20 cellular contexts compared by ENCODE assay signal in the genomic region with DNA sequence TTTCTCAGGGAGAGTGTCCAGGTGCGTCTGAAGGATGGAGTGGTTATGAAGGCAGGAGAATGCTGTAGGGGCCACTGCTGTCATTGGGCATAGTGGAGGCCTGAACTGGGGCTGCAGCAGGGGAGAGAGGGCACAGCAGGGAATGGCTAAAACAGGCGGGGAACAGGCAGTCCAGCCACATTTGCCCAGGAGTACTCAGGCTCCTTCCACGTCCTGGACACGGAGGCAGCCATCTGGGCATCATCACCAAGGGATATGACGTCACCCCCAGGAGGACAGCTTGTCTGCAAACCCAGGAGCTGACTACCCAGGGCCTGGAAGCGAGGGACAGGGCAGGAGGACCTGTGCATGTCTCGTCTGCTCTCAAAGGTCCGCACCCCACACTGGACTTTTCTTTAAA. TPM values are rescaled to one million over a fixed set of nuclear protein-coding genes. Genes with fewer than 3 reads are reported as not detected.
DNase-seq lines count a peak whose midpoint lies in the region; ATAC-seq, FAIRE-seq and TF ChIP-seq lines count a peak whose summit lies in the region.
"Had no signal": no experiment of that assay in that cellular context is flagged by ENCODE, and none has a peak within 500 bp of the region (broad histone marks: within the 10 kb centered on the region; RNA-seq: fewer than 3 reads in every experiment).

No MANE protein-coding gene starts in this region.

- BruUV-seq in endothelial cell of umbilical vein (replicated peaks; lab: Mats Ljungman, UMichigan): no TSS peak

- H3K9me3 ChIP-seq in HEK293 (ENCODE audit: control insufficient read depth, insufficient read depth, low read depth, low read length): no peaks in the 10 kb centered on the region; the same call in none of the 2 replicates
- no peaks in the 10 kb centered on the region for H3K9me3 ChIP-seq in endothelial cell of umbilical vein (replicated peaks; ENCODE audit: control insufficient read depth, insufficient read depth, low read length)
- H3K9me3 ChIP-seq in endodermal cell (ENCODE audit: control insufficient read depth, low read length): peaks cover under 1% of the 10 kb centered on the region
- H3K9me3 ChIP-seq: SJSA1 had no signal

- no peaks in the 10 kb centered on the region for H3K36me3 ChIP-seq in HEK293 (ENCODE audit: control insufficient read depth in 2 of 2, insufficient read depth in 1 of 2, low read length in 2 of 2)
- no peaks in the 10 kb centered on the region for H3K36me3 ChIP-seq in endothelial cell of umbilical vein (ENCODE audit: control insufficient read depth in 2 of 2, extremely low read depth in 1 of 2, insufficient read depth in 2 of 2, low read length in 2 of 2)
- no peaks in the 10 kb centered on the region for H3K36me3 ChIP-seq in endodermal cell (ENCODE audit: control insufficient read depth, insufficient read depth, low read length)
- H3K36me3 ChIP-seq: SJSA1 had no signal

- CTCF ChIA-PET in HEK293 (lab: Yijun Ruan, JAX) (no interaction called here), endothelial cell of umbilical vein (lab: Charles Lee) (no interaction called here)

- DNase-seq in CD14-positive monocyte (ENCODE audit: low spot score): peak; percentile 26
- no peak for DNase-seq in endothelial cell of umbilical vein (ENCODE audit: low read depth, low spot score)
- DNase-seq in sciatic nerve (ENCODE audit: low spot score): peak; percentile 4
- DNase-seq in activated naive CD8-positive, alpha-beta T cell treated with anti-CD3 and anti-CD28 coated beads, Interleukin-2, amount 50 U/mL, for 24 hours: no peak
- DNase-seq in endodermal cell: no peak
- no peak for DNase-seq in NOMO-1 (lab: John Stamatoyannopoulos, UW; ENCODE audit: unreplicated experiment in 2 of 2)
- DNase-seq: CD4-positive, alpha-beta memory T cell; DND-41; GF-D8; GOT3; Kasumi-1; NCI-H1417; NCI-H1930; NCI-H2171 treated with DMSO at 0.1 percent for 48 hours; NCI-H510A; RPMI8226 had no signal

- H3K27me3 ChIP-seq in endothelial cell of umbilical vein (ENCODE audit: control insufficient read depth in 2 of 2, insufficient read depth in 2 of 2, low read length in 2 of 2) (no peaks in the 10 kb centered on the region), endodermal cell (ENCODE audit: control insufficient read depth, insufficient read depth, low read length, poor library complexity, severe bottlenecking) (no peaks in the 10 kb centered on the region)
- H3K27me3 ChIP-seq: SJSA1 had no signal

- TF ChIP-seq CTCF in CD14-positive monocyte (IDR thresholded peaks at IDR 0.05) (no peak), HEK293 (tag by site-specific recombination; IDR thresholded peaks at IDR 0.05) (no peak), endothelial cell of umbilical vein (IDR thresholded peaks at IDR 0.05; ENCODE audit: extremely low read depth in 1 of 2, insufficient read depth in 1 of 2, low read depth in 1 of 2, low read length in 2 of 2) (no peak), endodermal cell (conservative IDR thresholded peaks at IDR 0.05) (no peak)

- no peak for FAIRE-seq in endothelial cell of umbilical vein (lab: Jason Lieb, UNC)
- FAIRE-seq: D721Med had no signal

- intact Hi-C loops in CD14-positive monocyte (cut with micrococcal nuclease) (no loop called here), endothelial cell of umbilical vein (cut with micrococcal nuclease) (no loop called here), sciatic nerve (cut with DNase I) (no loop called here)

- no peak overlapping the region for H2AFZ ChIP-seq in endothelial cell of umbilical vein (ENCODE audit: low read depth, low read length)

- dilution Hi-C loops in endothelial cell of umbilical vein (cut with MboI; ENCODE audit: extremely low pct_ligation_motif_present, low sequenced_read_pairs): no loop called here

- H3K4me1 Mint-ChIP-seq in CD14-positive monocyte: no peaks in the 10 kb centered on the region
- H3K4me1 Mint-ChIP-seq in activated naive CD8-positive, alpha-beta T cell treated with anti-CD3 and anti-CD28 coated beads, Interleukin-2, amount 50 U/mL, for 24 hours: peaks cover 5% of the 10 kb centered on the region
- peaks cover 5% of the 10 kb centered on the region for H3K4me1 Mint-ChIP-seq in endodermal cell
- H3K4me1 Mint-ChIP-seq: CD4-positive, alpha-beta memory T cell had no signal

- H3K27me3 Mint-ChIP-seq in CD14-positive monocyte (ENCODE audit: low read depth in 3 of 3) (peaks cover 2 to 7% (median 3%) of the 10 kb centered on the region in 3 donors), endodermal cell (ENCODE audit: insufficient read depth) (no peaks in the 10 kb centered on the region)
- H3K27me3 Mint-ChIP-seq in activated naive CD8-positive, alpha-beta T cell treated with anti-CD3 and anti-CD28 coated beads, Interleukin-2, amount 50 U/mL, for 24 hours: peaks cover 20% of the 10 kb centered on the region

- WGBS in endodermal cell (ENCODE audit: insufficient coverage in 1 of 2, insufficient read length in 1 of 2), 2 experiments: 84 to 87% methylated on average over 8 of the region's 8 CpGs

- H3K27ac Mint-ChIP-seq in CD14-positive monocyte (no peak overlapping the region), endodermal cell (no peak overlapping the region)
- H3K27ac Mint-ChIP-seq in activated naive CD8-positive, alpha-beta T cell treated with anti-CD3 and anti-CD28 coated beads, Interleukin-2, amount 50 U/mL, for 24 hours: no peak overlapping the region
- H3K27ac Mint-ChIP-seq: CD4-positive, alpha-beta memory T cell had no signal

- H3K4me3 Mint-ChIP-seq in CD14-positive monocyte (no peak overlapping the region), endodermal cell (no peak overlapping the region)
- no peak overlapping the region for H3K4me3 Mint-ChIP-seq in activated naive CD8-positive, alpha-beta T cell treated with anti-CD3 and anti-CD28 coated beads, Interleukin-2, amount 50 U/mL, for 24 hours
- H3K4me3 Mint-ChIP-seq: CD4-positive, alpha-beta memory T cell had no signal

- no peaks in the 10 kb centered on the region for H3K79me2 ChIP-seq in endothelial cell of umbilical vein (ENCODE audit: control insufficient read depth, insufficient read depth, low read length)

- TF ChIP-seq POLR2A in endothelial cell of umbilical vein (IDR thresholded peaks at IDR 0.05; ENCODE audit: low read depth, low read length): no peak

- H3K9ac ChIP-seq in endothelial cell of umbilical vein (replicated peaks; ENCODE audit: extremely low read depth, insufficient read depth, low read length) (no peak overlapping the region), endodermal cell (ENCODE audit: extremely low read depth, low read length, poor library complexity, severe bottlenecking) (no peak overlapping the region)

- H3K9me1 ChIP-seq in endothelial cell of umbilical vein (replicated peaks; ENCODE audit: control insufficient read depth, extremely low read depth, insufficient read depth, low read length): no peaks in the 10 kb centered on the region

- no peaks in the 10 kb centered on the region for H3K36me3 Mint-ChIP-seq in CD14-positive monocyte
- H3K36me3 Mint-ChIP-seq in activated naive CD8-positive, alpha-beta T cell treated with anti-CD3 and anti-CD28 coated beads, Interleukin-2, amount 50 U/mL, for 24 hours (ENCODE audit: low read depth): no peaks in the 10 kb centered on the region
- H3K36me3 Mint-ChIP-seq in endodermal cell (ENCODE audit: low read depth): no peaks in the 10 kb centered on the region

- H3K4me1 ChIP-seq in HEK293 (ENCODE audit: control insufficient read depth, insufficient read depth, low read length) (no peaks in the 10 kb centered on the region), endothelial cell of umbilical vein (ENCODE audit: control insufficient read depth, extremely low read depth, insufficient read depth, low read length) (no peaks in the 10 kb centered on the region), endodermal cell (ENCODE audit: control insufficient read depth, insufficient read depth, low read length) (peaks cover 4% of the 10 kb centered on the region)
- H3K4me1 ChIP-seq: SJSA1 had no signal

- ATAC-seq in sciatic nerve: no peak
- ATAC-seq in activated naive CD8-positive, alpha-beta T cell treated with anti-CD3 and anti-CD28 coated beads, Interleukin-2, amount 50 U/mL, for 24 hours: no peak

- H3K27ac ChIP-seq in HEK293 (ENCODE audit: extremely low read depth, low read depth, low read length) (no peak overlapping the region), endothelial cell of umbilical vein (ENCODE audit: insufficient read depth, low read depth, low read length) (no peak overlapping the region), endodermal cell (ENCODE audit: low read depth, low read length) (no peak overlapping the region)
- H3K27ac ChIP-seq: SJSA1 had no signal

- H3K4me3 ChIP-seq in HEK293 (ENCODE audit: low read depth, low read length) (no peak overlapping the region), endothelial cell of umbilical vein (replicated peaks in 1 of 3; ENCODE audit: insufficient read depth in 1 of 3, low read depth in 1 of 3, low read length in 3 of 3) (no peak overlapping the region), endodermal cell (ENCODE audit: low read length) (no peak overlapping the region)
- H3K4me3 ChIP-seq: SJSA1 had no signal

- peaks cover 0 to 7% (median 3%) of the 10 kb centered on the region in 7 donors for H3K9me3 Mint-ChIP-seq in CD14-positive monocyte
- peaks cover 5% of the 10 kb centered on the region for H3K9me3 Mint-ChIP-seq in activated naive CD8-positive, alpha-beta T cell treated with anti-CD3 and anti-CD28 coated beads, Interleukin-2, amount 50 U/mL, for 24 hours
- peaks cover 4% of the 10 kb centered on the region for H3K9me3 Mint-ChIP-seq in endodermal cell

- no peak overlapping the region for H3K4me2 ChIP-seq in endothelial cell of umbilical vein (ENCODE audit: insufficient read depth, low read length)

- H4K20me1 ChIP-seq in endothelial cell of umbilical vein (replicated peaks; ENCODE audit: control insufficient read depth, extremely low read depth, insufficient read depth, low read length): no peaks in the 10 kb centered on the region

- POLR2A ChIA-PET in HEK293 (lab: Yijun Ruan, JAX): no interaction called here
- POLR2A ChIA-PET in endothelial cell of umbilical vein (lab: Charles Lee): no interaction called here

RNA-seq across cellular contexts. Expression of a gene that starts 22.2 kb away (rescaled TPM):
- polyA plus RNA-seq in CD14-positive monocyte (not detected), endothelial cell of umbilical vein (not detected in 2 replicates)
- total RNA-seq in endothelial cell of umbilical vein (not detected in 2 replicates), sciatic nerve (not detected), endodermal cell (under 1 TPM in 1 of 2 donors, not detected in 1; 0.18 TPM)
- not detected in 2 replicates for polyA plus RNA-seq in endothelial cell of umbilical vein (2011; cell fraction: cytosol; rRNA removed)
- polyA plus RNA-seq in endothelial cell of umbilical vein (2011; cell fraction: nucleus; rRNA removed): not detected in 2 replicates
- polyA plus RNA-seq in endothelial cell of umbilical vein (2012): not detected in 2 replicates
- polyA minus RNA-seq in endothelial cell of umbilical vein: not detected in 2 replicates
- not detected for polyA minus RNA-seq in endothelial cell of umbilical vein (2011; cell fraction: cytosol; rRNA and poly(A)+ RNA removed)
- polyA minus RNA-seq in endothelial cell of umbilical vein (2011; cell fraction: nucleus; rRNA and poly(A)+ RNA removed): not detected in 2 replicates
- 1.0 TPM for polyA plus RNA-seq in endodermal cell (2013, experiment 1 of 2)
- 1.5 TPM for polyA plus RNA-seq in endodermal cell (2013, experiment 2 of 2)
- total RNA-seq: CD4-positive, alpha-beta memory T cell; OCI-LY7; SJSA1 had no signal
- polyA plus RNA-seq: CD4-positive, alpha-beta memory T cell had no signal

RNA-seq across cellular contexts. Expression of a gene that starts 58.1 kb away (rescaled TPM):
- polyA plus RNA-seq in CD14-positive monocyte (100 to 1,000 TPM; 161 to 162 TPM), endothelial cell of umbilical vein (55.0 and 56.2 TPM in 2 replicates)
- total RNA-seq in endothelial cell of umbilical vein (64.4 and 65.4 TPM in 2 replicates), sciatic nerve (40.0 TPM), endodermal cell (10 to 100 TPM; 58.2 to 59.7 TPM)
- polyA plus RNA-seq in endothelial cell of umbilical vein (2011; cell fraction: cytosol; rRNA removed): 69.5 and 81.6 TPM in 2 replicates
- polyA plus RNA-seq in endothelial cell of umbilical vein (2011; cell fraction: nucleus; rRNA removed): 92.0 and 106 TPM in 2 replicates
- polyA plus RNA-seq in endothelial cell of umbilical vein (2012): 77.6 and 95.4 TPM in 2 replicates
- 52.5 and 65.4 TPM in 2 replicates for polyA minus RNA-seq in endothelial cell of umbilical vein
- 30.5 TPM for polyA minus RNA-seq in endothelial cell of umbilical vein (2011; cell fraction: cytosol; rRNA and poly(A)+ RNA removed)
- 38.0 and 55.1 TPM in 2 replicates for polyA minus RNA-seq in endothelial cell of umbilical vein (2011; cell fraction: nucleus; rRNA and poly(A)+ RNA removed)
- polyA plus RNA-seq in endodermal cell (2013, experiment 1 of 2): 66.2 TPM
- polyA plus RNA-seq in endodermal cell (2013, experiment 2 of 2): 59.5 TPM

Comparison
In these comparisons a context has a peak if more than half of its experiments do, and no peak if none do; other contexts are left out.
1. DNase-seq: peak in CD14-positive monocyte (single experiment) and sciatic nerve (single experiment); none in endothelial cell of umbilical vein (single experiment), activated naive CD8-positive, alpha-beta T cell treated with anti-CD3 and anti-CD28 coated beads, Interleukin-2, amount 50 U/mL, for 24 hours (single experiment), endodermal cell (single experiment) and NOMO-1 (0 of 2).